8 cellular contexts compared by ENCODE assay signal in genomic region chr14:49972840-49973239, GRCh38.
DNase-seq lines count a peak whose midpoint lies in the region; ATAC-seq and TF ChIP-seq lines count a peak whose summit lies in the region.

No MANE protein-coding gene starts in this region.

- peaks cover 29% of the 10 kb centered on the region for H3F3A ChIP-seq in MM.1S (ENCODE audit: insufficient read depth, low read length)

- no peak for TF ChIP-seq CTCF in MM.1S (IDR thresholded peaks at IDR 0.05; ENCODE audit: low read length)
- TF ChIP-seq CTCF in activated CD8-positive, alpha-beta T cell treated with anti-CD3 and anti-CD28 coated beads for 36 hours (IDR thresholded peaks at IDR 0.05): no peak
- TF ChIP-seq CTCF in fibroblast of the aortic adventitia (IDR thresholded peaks at IDR 0.05; ENCODE audit: insufficient read depth, low read length): no peak
- TF ChIP-seq CTCF in sigmoid colon (IDR thresholded peaks at IDR 0.05): no peak
- no peak for TF ChIP-seq CTCF in BE2C (IDR thresholded peaks at IDR 0.05; ENCODE audit: low read depth, low read length)

- H4K20me1 ChIP-seq in MM.1S (ENCODE audit: insufficient read depth, low read length): no peaks in the 10 kb centered on the region

- intact Hi-C loops in activated CD8-positive, alpha-beta T cell treated with anti-CD3 and anti-CD28 coated beads for 36 hours (cut with micrococcal nuclease): loop anchor here (1.0 kb wide), 1 partner anchor 27 kb away; no protein-coding TSS in a partner anchor
- intact Hi-C loops in sigmoid colon (cut with DNase I): no loop called here

- 0 out of 2 replicates have a peak overlapping the region, but pooled peaks have one; percentile 23 for H2AFZ ChIP-seq in MM.1S (ENCODE audit: low read length)

- H3K36me3 ChIP-seq in MM.1S (replicated peaks; ENCODE audit: insufficient read depth, low read length) (no peaks in the 10 kb centered on the region), sigmoid colon (no peaks in the 10 kb centered on the region), BE2C (no peaks in the 10 kb centered on the region)

- peak overlapping the region; percentile 88 for H3K9ac ChIP-seq in MM.1S (ENCODE audit: low read length)

- peak overlapping the region; percentile 86 for H3K4me2 ChIP-seq in MM.1S (ENCODE audit: low read depth, low read length)

- WGBS in sigmoid colon, 2 donors: 1 to 11% methylated on average over 4 of the region's 4 CpGs

- H3K27me3 ChIP-seq in MM.1S (replicated peaks; ENCODE audit: insufficient read depth, low read length) (no peaks in the 10 kb centered on the region), sigmoid colon (no peaks in the 10 kb centered on the region), BE2C (no peaks in the 10 kb centered on the region)

- H3K27me3 Mint-ChIP-seq in activated CD8-positive, alpha-beta T cell treated with anti-CD3 and anti-CD28 coated beads for 36 hours: no peaks in the 10 kb centered on the region

- H3K27ac Mint-ChIP-seq in activated CD8-positive, alpha-beta T cell treated with anti-CD3 and anti-CD28 coated beads for 36 hours: peak overlapping the region; percentile 94

- H3K79me2 ChIP-seq in MM.1S (ENCODE audit: low read length): no peaks in the 10 kb centered on the region

- H3K9me3 Mint-ChIP-seq in activated CD8-positive, alpha-beta T cell treated with anti-CD3 and anti-CD28 coated beads for 36 hours: no peaks in the 10 kb centered on the region

- no peaks in the 10 kb centered on the region for H3K36me3 Mint-ChIP-seq in activated CD8-positive, alpha-beta T cell treated with anti-CD3 and anti-CD28 coated beads for 36 hours (ENCODE audit: low read depth)

- no peaks in the 10 kb centered on the region for H3K9me2 ChIP-seq in MM.1S (replicated peaks; ENCODE audit: insufficient read depth, low read length)

- no peaks in the 10 kb centered on the region for H3K9me3 ChIP-seq in MM.1S (replicated peaks; ENCODE audit: insufficient read depth, low read length)
- no peaks in the 10 kb centered on the region for H3K9me3 ChIP-seq in sigmoid colon
- H3K9me3 ChIP-seq in BE2C: no peaks in the 10 kb centered on the region

- H3K27ac ChIP-seq in MM.1S (ENCODE audit: low read length): peak overlapping the region; percentile 100
- peak overlapping the region; percentile 64 to 78 (median 71) for H3K27ac ChIP-seq in sigmoid colon

- H3K4me1 ChIP-seq in MM.1S (ENCODE audit: low read length): peaks cover 28% of the 10 kb centered on the region
- peaks cover 0 to 56% (median 38%) of the 10 kb centered on the region in 4 donors for H3K4me1 ChIP-seq in sigmoid colon
- peaks cover 26% of the 10 kb centered on the region for H3K4me1 ChIP-seq in BE2C

- H3K4me3 Mint-ChIP-seq in activated CD8-positive, alpha-beta T cell treated with anti-CD3 and anti-CD28 coated beads for 36 hours: peak overlapping the region; percentile 69

- H3K4me1 Mint-ChIP-seq in activated CD8-positive, alpha-beta T cell treated with anti-CD3 and anti-CD28 coated beads for 36 hours (ENCODE audit: low read depth): peaks cover 70% of the 10 kb centered on the region

- H3K4me3 ChIP-seq in MM.1S (ENCODE audit: low read length) (peak overlapping the region; percentile 47; the same call in 1 of the 2 replicates), fibroblast of the aortic adventitia (ENCODE audit: low read depth, low read length) (no peak overlapping the region), sigmoid colon (peak overlapping the region in 1 of 4 donors; percentile 20), BE2C (ENCODE audit: low read depth, low read length) (no peak overlapping the region)

- peak; percentile 50 for DNase-seq in DMS 273 treated with DMSO at 0.1 percent for 48 hours (lab: John Stamatoyannopoulos, UW)
- peak; percentile 16 for DNase-seq in MM.1S
- DNase-seq in activated CD8-positive, alpha-beta T cell treated with anti-CD3 and anti-CD28 coated beads for 36 hours: peak; percentile 62
- DNase-seq in fibroblast of the aortic adventitia (ENCODE audit: low read depth): peak; percentile 89
- no peak for DNase-seq in sigmoid colon
- no peak for DNase-seq in BE2C
- DNase-seq in HEK293T (ENCODE audit: extremely low spot score): no peak

- POLR2A ChIA-PET in activated CD8-positive, alpha-beta T cell treated with anti-CD3 and anti-CD28 coated beads for 36 hours (lab: Charles Lee): interaction anchor here (0.7 to 7.8 kb wide), 16 partner anchors 12 to 112 kb away, joined by 3 to 135 read pairs (median 4); partner anchors contain the start of gene ARF6
- POLR2A ChIA-PET in HEK293T (lab: Yijun Ruan, JAX): interaction anchor here (0.6 to 2.9 kb wide), 7 partner anchors 11 to 249 kb away, joined by 3 to 14 read pairs (median 5); partner anchors contain the start of gene ARF6

- TF ChIP-seq POLR2A in sigmoid colon (IDR thresholded peaks at IDR 0.05): peak in 1 of 2 donors; percentile 21

- TF ChIP-seq EP300 in sigmoid colon (IDR thresholded peaks at IDR 0.05): no peak

- CTCF ChIA-PET in activated CD8-positive, alpha-beta T cell treated with anti-CD3 and anti-CD28 coated beads for 36 hours (lab: Charles Lee): interaction anchor here (0.8 to 5.0 kb wide), 11 partner anchors 15 to 132 kb away, joined by 3 to 37 read pairs (median 3); no protein-coding TSS in a partner anchor
- CTCF ChIA-PET in HEK293T (lab: Yijun Ruan, JAX): no interaction called here

- ATAC-seq in activated CD8-positive, alpha-beta T cell treated with anti-CD3 and anti-CD28 coated beads for 36 hours: peak; percentile 50
- ATAC-seq in GM19467 (IDR thresholded peaks at IDR 0.05; ENCODE audit: unreplicated experiment): no peak

TF ChIP-seq in HEK293T, 16 proteins besides CTCF, POLR2A, EP300 and RAD21:
- no peak for TF ChIP-seq PKNOX1 (IDR thresholded peaks at IDR 0.05)
- TF ChIP-seq ARNT (IDR thresholded peaks at IDR 0.05): no peak
- TF ChIP-seq CTBP1 (IDR thresholded peaks at IDR 0.05; ENCODE audit: borderline replicate concordance): no peak
- TF ChIP-seq LEF1 (IDR thresholded peaks at IDR 0.05; ENCODE audit: borderline replicate concordance): no peak
- no peak for TF ChIP-seq L3MBTL2 (conservative IDR thresholded peaks at IDR 0.05)
- no peak for TF ChIP-seq NFRKB (IDR thresholded peaks at IDR 0.05)
- TF ChIP-seq TARDBP (IDR thresholded peaks at IDR 0.05): no peak
- no peak for TF ChIP-seq SP1 (IDR thresholded peaks at IDR 0.05)
- TF ChIP-seq ZNF384 (IDR thresholded peaks at IDR 0.05): no peak
- no peak for TF ChIP-seq ELF4 (IDR thresholded peaks at IDR 0.05)
- TF ChIP-seq FOXM1 (IDR thresholded peaks at IDR 0.05; ENCODE audit: borderline replicate concordance): no peak
- no peak for TF ChIP-seq BHLHE40 (IDR thresholded peaks at IDR 0.05; ENCODE audit: borderline replicate concordance)
- no peak for TF ChIP-seq FOXK2 (IDR thresholded peaks at IDR 0.05)
TF ChIP-seq in HEK293T: peak in this region for 0.

Comparison
In these comparisons a context has a peak if more than half of its experiments do, and no peak if none do; other contexts are left out.
1. DNase-seq: peak in DMS 273 treated with DMSO at 0.1 percent for 48 hours (single experiment), MM.1S (single experiment), activated CD8-positive, alpha-beta T cell treated with anti-CD3 and anti-CD28 coated beads for 36 hours (single experiment) and fibroblast of the aortic adventitia (single experiment); none in sigmoid colon (single experiment), BE2C (single experiment) and HEK293T (single experiment).